Comparison of ENCODE assay signal across 1 cellular context in genomic region chr17:80917716-80918560, GRCh38.
TF ChIP-seq lines count a peak whose summit lies in the region.

No MANE protein-coding gene starts in this region.

TF ChIP-seq in K562, 482 proteins besides CTCF, POLR2A, EP300 and RAD21 (continued from another document):
- TF ChIP-seq, protein P1, sequence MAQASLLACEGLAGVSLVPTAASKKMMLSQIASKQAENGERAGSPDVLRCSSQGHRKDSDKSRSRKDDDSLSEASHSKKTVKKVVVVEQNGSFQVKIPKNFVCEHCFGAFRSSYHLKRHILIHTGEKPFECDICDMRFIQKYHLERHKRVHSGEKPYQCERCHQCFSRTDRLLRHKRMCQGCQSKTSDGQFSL (CRISPR knock-in tag; IDR thresholded peaks at IDR 0.05), result no peak
- TF ChIP-seq, protein P1 (tag; IDR thresholded peaks at IDR 0.05), result no peak
- TF ChIP-seq NFYB (IDR thresholded peaks at IDR 0.05; ENCODE audit: extremely low read depth, insufficient read length) (no peak), POLR2G (IDR thresholded peaks at IDR 0.05; ENCODE audit: low read depth, low read length) (peak; percentile 23; the same call in 1 of the 2 replicates)
